8 cellular contexts compared by ENCODE assay signal in the genomic region with DNA sequence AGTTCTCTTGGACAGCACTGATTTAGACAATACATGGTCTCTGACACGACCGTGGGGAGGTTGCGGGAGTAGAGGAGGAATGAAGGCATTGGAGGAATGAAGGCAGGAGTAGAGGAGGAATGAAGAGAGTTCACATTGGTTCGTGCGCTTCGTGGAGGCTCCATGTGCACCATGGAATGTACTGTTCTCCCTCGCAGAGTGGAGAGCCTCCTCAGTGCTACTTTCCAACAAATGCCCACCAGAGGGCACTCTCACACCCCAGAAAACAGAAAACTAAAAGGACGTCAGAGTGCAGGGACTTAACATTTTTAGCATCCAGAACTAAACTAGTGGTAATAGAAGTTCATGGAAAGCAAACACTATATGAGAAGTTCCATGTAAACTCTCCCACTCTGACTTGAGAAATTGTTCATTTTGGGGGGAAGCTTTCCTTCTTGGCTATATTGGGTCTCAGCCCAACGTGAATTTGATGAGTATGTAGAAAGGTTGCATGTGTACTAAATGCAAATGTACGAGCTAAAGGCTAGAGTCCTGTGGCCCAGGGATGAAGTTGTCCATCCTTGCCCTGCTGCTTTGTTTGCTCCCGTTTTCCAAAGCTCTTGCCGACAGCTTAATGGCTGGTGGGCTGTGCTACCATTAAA.
A peak's percentile ranks its signal among the peaks of the same experiment; 100 is the strongest.
DNase-seq lines count a peak whose midpoint lies in the region; ATAC-seq, FAIRE-seq and TF ChIP-seq lines count a peak whose summit lies in the region.

No MANE protein-coding gene starts in this region.

- DNase-seq in activated gamma-delta T cell treated with Interleukin-2 at 50 U/mL for 16 hours (peak; percentile 6), activated gamma-delta T cell (lab: John Stamatoyannopoulos, UW) (no peak), NCI-H2107 (lab: John Stamatoyannopoulos, UW) (peak; percentile 32), foreskin fibroblast (peak; percentile 38 to 76), pancreas (peak in 4 of 6 donors; percentile 17 to 60 (median 46)), epidermal melanocyte (ENCODE audit: insufficient read length, low spot score) (no peak)
- peak; percentile 56 for DNase-seq in activated CD4-positive, alpha-beta T cell treated with anti-CD3 and anti-CD28 coated beads for 48 hours

- H3K4me1 ChIP-seq in pancreas: no peaks in the 10 kb centered on the region

- ATAC-seq in HG02678 (IDR thresholded peaks at IDR 0.05; ENCODE audit: unreplicated experiment) (peak; percentile 68), pancreas (peak; percentile 75 to 93 (median 84))

- peaks cover 0 to 13% (median 0%) of the 10 kb centered on the region in 4 donors for H3K27me3 ChIP-seq in pancreas

- intact Hi-C loops in pancreas (cut with DNase I): loop anchor here in 1 of 3 donors (10.0 kb wide), 1 partner anchor 220 kb away; no protein-coding TSS in a partner anchor

- 13 to 14% methylated on average over 12 of the region's 12 CpGs for WGBS in pancreas, 2 donors

- H3K4me3 ChIP-seq in foreskin fibroblast (ENCODE audit: low read depth in 1 of 2, low read length in 2 of 2) (no peak overlapping the region), pancreas (no peak overlapping the region)

- no peaks in the 10 kb centered on the region for H3K9me3 ChIP-seq in pancreas

- FAIRE-seq in pancreas (lab: Jason Lieb, UNC): no peak

- no peak overlapping the region for H3K27ac ChIP-seq in pancreas

- no peaks in the 10 kb centered on the region for H3K36me3 ChIP-seq in pancreas

- TF ChIP-seq CTCF in foreskin fibroblast (IDR thresholded peaks at IDR 0.05; ENCODE audit: low read depth, low read length) (peak; percentile 74), pancreas (IDR thresholded peaks at IDR 0.05) (peak; percentile 49 to 76 (median 62))

Comparison
In these comparisons a context has a peak if more than half of its experiments do, and no peak if none do; other contexts are left out.
1. DNase-seq: peak in activated gamma-delta T cell treated with Interleukin-2 at 50 U/mL for 16 hours (single experiment), NCI-H2107 (single experiment), activated CD4-positive, alpha-beta T cell treated with anti-CD3 and anti-CD28 coated beads for 48 hours (single experiment), foreskin fibroblast (2 of 2) and pancreas (4 of 6); none in activated gamma-delta T cell (single experiment) and epidermal melanocyte (single experiment).